In genomic region chr9:134504106-134504385, GRCh38 we compare ENCODE assay signal across 16 cellular contexts.
DNase-seq lines count a peak whose midpoint lies in the region; ATAC-seq and TF ChIP-seq lines count a peak whose summit lies in the region.
"Had no signal": no experiment of that assay in that cellular context is flagged by ENCODE, and none has a peak within 500 bp of the region (broad histone marks: within the 10 kb centered on the region; RNA-seq: fewer than 3 reads in every experiment).

No MANE protein-coding gene starts in this region.

- no peaks in the 10 kb centered on the region for H4K20me1 ChIP-seq in osteoblast (ENCODE audit: insufficient read depth, low read length)
- no peaks in the 10 kb centered on the region for H4K20me1 ChIP-seq in smooth muscle cell (ENCODE audit: low read depth)
- H4K20me1 ChIP-seq: BLaER1 treated with 17β-estradiol and CSF1 and Interleukin-3, amounts not matched to agents 10 nM and 100 nM had no signal

- H3K79me2 ChIP-seq in osteoblast (ENCODE audit: insufficient read depth, low read length) (no peaks in the 10 kb centered on the region), smooth muscle cell (ENCODE audit: low read depth) (peaks cover 6% of the 10 kb centered on the region)

- H2AFZ ChIP-seq in osteoblast (ENCODE audit: low read length) (no peak overlapping the region), smooth muscle cell (ENCODE audit: low read depth) (no peak overlapping the region)

- H3K27me3 ChIP-seq in H7 (ENCODE audit: control insufficient read depth, insufficient read depth, low read length) (no peaks in the 10 kb centered on the region), osteoblast (ENCODE audit: insufficient read depth, low read length) (peaks cover 13% of the 10 kb centered on the region), smooth muscle cell (ENCODE audit: low read depth) (no peaks in the 10 kb centered on the region), endodermal cell (ENCODE audit: control insufficient read depth, insufficient read depth, low read length, poor library complexity, severe bottlenecking) (peaks cover 30% of the 10 kb centered on the region)

- H3K4me1 Mint-ChIP-seq in endodermal cell = peaks cover 2% of the 10 kb centered on the region
- H3K4me1 Mint-ChIP-seq: B cell had no signal

- H3K4me2 ChIP-seq in osteoblast (ENCODE audit: insufficient read depth, low read length) (no peak overlapping the region), smooth muscle cell (no peak overlapping the region)
- H3K4me2 ChIP-seq: BLaER1 treated with 17β-estradiol and CSF1 and Interleukin-3, amounts not matched to agents 10 nM and 100 nM had no signal

- H3K27ac Mint-ChIP-seq in endodermal cell = no peak overlapping the region
- H3K27ac Mint-ChIP-seq: B cell; CD8-positive, alpha-beta T cell; IgD-negative memory B cell had no signal

- H3K4me3 ChIP-seq in H7 (ENCODE audit: insufficient read depth, low read depth, low read length) = no peak overlapping the region
- H3K4me3 ChIP-seq in osteoblast (ENCODE audit: insufficient read depth, low read length) = no peak overlapping the region
- H3K4me3 ChIP-seq in smooth muscle cell = no peak overlapping the region
- no peak overlapping the region for H3K4me3 ChIP-seq in endodermal cell (ENCODE audit: low read length)
- H3K4me3 ChIP-seq: BLaER1 treated with 17β-estradiol and CSF1 and Interleukin-3, amounts not matched to agents 10 nM and 100 nM; GM23248 had no signal

- H3K27me3 Mint-ChIP-seq in endodermal cell (ENCODE audit: insufficient read depth) = peaks cover 2% of the 10 kb centered on the region

- H3K9ac ChIP-seq in smooth muscle cell (ENCODE audit: low read depth) (no peak overlapping the region), endodermal cell (ENCODE audit: extremely low read depth, low read length, poor library complexity, severe bottlenecking) (no peak overlapping the region)
- H3K9ac ChIP-seq: BLaER1 treated with 17β-estradiol and CSF1 and Interleukin-3, amounts not matched to agents 10 nM and 100 nM had no signal

- no peaks in the 10 kb centered on the region for H3F3A ChIP-seq in smooth muscle cell (ENCODE audit: low read depth)

- ATAC-seq in GM18867 (IDR thresholded peaks at IDR 0.05; ENCODE audit: unreplicated experiment) = no peak
- no peak for ATAC-seq in HG03108 (IDR thresholded peaks at IDR 0.05; ENCODE audit: unreplicated experiment)
- ATAC-seq: CD8-positive, alpha-beta T cell had no signal

- no peaks in the 10 kb centered on the region for H3K36me3 ChIP-seq in H7 (replicated peaks; ENCODE audit: control insufficient read depth, insufficient read depth, low read length)
- H3K36me3 ChIP-seq in osteoblast (ENCODE audit: insufficient read depth, low read length) = no peaks in the 10 kb centered on the region
- no peaks in the 10 kb centered on the region for H3K36me3 ChIP-seq in smooth muscle cell (ENCODE audit: low read depth)
- H3K36me3 ChIP-seq in endodermal cell (ENCODE audit: control insufficient read depth, insufficient read depth, low read length) = no peaks in the 10 kb centered on the region

- H3K36me3 Mint-ChIP-seq in endodermal cell (ENCODE audit: low read depth) = no peaks in the 10 kb centered on the region
- H3K36me3 Mint-ChIP-seq: CD8-positive, alpha-beta T cell; IgD-negative memory B cell had no signal

- peaks cover 22% of the 10 kb centered on the region for H3K9me3 Mint-ChIP-seq in endodermal cell
- H3K9me3 Mint-ChIP-seq: CD8-positive, alpha-beta T cell; IgD-negative memory B cell had no signal

- no peaks in the 10 kb centered on the region for H3K9me3 ChIP-seq in osteoblast (ENCODE audit: low read depth, low read length)
- H3K9me3 ChIP-seq in smooth muscle cell (replicated peaks; ENCODE audit: low read depth) = no peaks in the 10 kb centered on the region
- H3K9me3 ChIP-seq in endodermal cell (ENCODE audit: control insufficient read depth, low read length) = peaks cover 7% of the 10 kb centered on the region

- peak; percentile 25 for DNase-seq in H7
- DNase-seq in islet precursor cell = peak; percentile 40
- peak; percentile 17 for DNase-seq in osteoblast (ENCODE audit: insufficient read length, low spot score, missing footprints)
- no peak for DNase-seq in smooth muscle cell (lab: John Stamatoyannopoulos, UW; ENCODE audit: unreplicated experiment)
- no peak for DNase-seq in endodermal cell
- DNase-seq: Calu3; CD8-positive, alpha-beta T cell; DMS79 treated with DMSO at 0.1 percent for 48 hours; GF-D8; HCEC 1CT had no signal

- H3K27ac ChIP-seq in osteoblast (ENCODE audit: low read depth, low read length) (no peak overlapping the region), smooth muscle cell (ENCODE audit: low read depth) (peak overlapping the region; percentile 99), endodermal cell (ENCODE audit: low read depth, low read length) (no peak overlapping the region)
- H3K27ac ChIP-seq: BLaER1 treated with 17β-estradiol and CSF1 and Interleukin-3, amounts not matched to agents 10 nM and 100 nM had no signal

- H3K4me3 Mint-ChIP-seq in endodermal cell = no peak overlapping the region
- H3K4me3 Mint-ChIP-seq: B cell; CD8-positive, alpha-beta T cell; IgD-negative memory B cell had no signal

- TF ChIP-seq CTCF in osteoblast (IDR thresholded peaks at IDR 0.05; ENCODE audit: extremely low read depth, low read depth, low read length) (no peak), smooth muscle cell (IDR thresholded peaks at IDR 0.05; ENCODE audit: borderline replicate concordance, insufficient read depth, poor library complexity, severe bottlenecking) (no peak), endodermal cell (conservative IDR thresholded peaks at IDR 0.05) (no peak)

- peaks cover 14% of the 10 kb centered on the region for H3K4me1 ChIP-seq in osteoblast (ENCODE audit: insufficient read depth, low read length)
- H3K4me1 ChIP-seq in smooth muscle cell (ENCODE audit: low read depth) = peaks cover 4% of the 10 kb centered on the region
- H3K4me1 ChIP-seq in endodermal cell (ENCODE audit: control insufficient read depth, insufficient read depth, low read length) = no peaks in the 10 kb centered on the region

- 96% methylated on average over 7 of the region's 7 CpGs for WGBS in smooth muscle cell (ENCODE audit: low lambda C conversion rate)
- 90 to 96% methylated on average over 5 to 7 of the region's 7 CpGs for WGBS in endodermal cell (ENCODE audit: insufficient coverage in 1 of 2, insufficient read length in 1 of 2), 2 experiments

Comparison
In these comparisons a context has a peak if more than half of its experiments do, and no peak if none do; other contexts are left out.
1. DNase-seq: peak in H7 (single experiment), islet precursor cell (single experiment) and osteoblast (single experiment); none in smooth muscle cell (single experiment) and endodermal cell (single experiment).